ENCODE assay signal across 24 cellular contexts in the genomic region with DNA sequence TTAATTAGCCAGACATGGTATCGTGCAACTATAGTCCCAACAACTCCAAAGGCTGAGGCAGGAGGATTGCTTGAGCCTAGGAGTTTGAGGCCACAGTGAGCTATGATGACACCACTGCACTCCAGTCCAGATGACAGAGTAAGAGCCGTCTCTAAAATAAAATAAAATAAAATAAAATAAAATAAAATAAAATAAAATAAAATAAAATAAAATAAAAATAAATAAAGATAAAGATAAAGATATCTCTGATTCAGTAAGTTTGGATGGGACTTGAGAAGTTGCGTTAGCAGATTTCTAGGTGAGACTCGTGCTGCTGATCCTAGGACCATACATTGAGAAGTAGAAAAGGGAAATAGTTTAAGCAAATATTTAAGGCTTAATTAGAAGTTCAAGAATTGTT.
"Had no signal": no experiment of that assay in that cellular context is flagged by ENCODE, and none has a peak within 500 bp of the region (broad histone marks: within the 10 kb centered on the region; RNA-seq: fewer than 3 reads in every experiment).

No MANE protein-coding gene starts in this region.

- H3K27me3 Mint-ChIP-seq: stimulated activated naive CD8-positive, alpha-beta T cell treated with anti-CD3 and anti-CD28 coated beads, Interleukin-15, amount 100 ng/mL, for 72 hours; stimulated activated naive CD8-positive, alpha-beta T cell treated with anti-CD3 and anti-CD28 coated beads, Interleukin-15, Interleukin-2, amounts not matched to agents 100 ng/mL and 50 ng/mL, for 24 hours; type B pancreatic cell had no signal

- DNase-seq: stimulated activated CD4-positive, alpha-beta T cell treated with anti-CD3 and anti-CD28 coated beads, Interleukin-2, amount 100 ng/mL, for 48 hours; stimulated activated CD4-positive, alpha-beta T cell treated with anti-CD3 and anti-CD28 coated beads, Interleukin-4, amount 100 ng/mL, for 1 hour; stimulated activated CD4-positive, alpha-beta T cell treated with anti-CD3 and anti-CD28 coated beads, Interleukin-4, amount 100 ng/mL, for 24 hours; stimulated activated CD4-positive, alpha-beta T cell treated with anti-CD3 and anti-CD28 coated beads, Interleukin-4, amount 100 ng/mL, for 4 hours; stimulated activated CD8-positive, alpha-beta memory T cell treated with anti-CD3 and anti-CD28 coated beads, Interleukin-4, amount 100 ng/mL, for 48 hours; stimulated activated naive B cell treated with anti-CD40 and anti-IgM and Interleukin-4, amounts not matched to agents 10 μg/mL and 1 μg/mL and 100 μg/mL, for 72 hours; stimulated activated naive CD4-positive, alpha-beta T cell; stimulated activated naive CD4-positive, alpha-beta T cell treated with Interleukin-2 at 50 U/mL for 16 hours; stimulated activated naive CD8-positive, alpha-beta T cell treated with anti-CD3 and anti-CD28 coated beads, Interleukin-15, amount 100 ng/mL, for 72 hours; stimulated activated naive CD8-positive, alpha-beta T cell treated with anti-CD3 and anti-CD28 coated beads, Interleukin-15, Interleukin-2, amounts not matched to agents 100 U/mL and 50 U/mL, for 24 hours; stomach; substantia nigra; testis; thyroid gland; tibial artery; transverse colon; trophoblast cell; upper lobe of left lung; upper lobe of right lung; uterus had no signal

- ATAC-seq: stimulated activated effector memory CD8-positive, alpha-beta T cell treated with anti-CD3 and anti-CD28 coated beads, Interleukin-12 subunit alpha, Interleukin-12 subunit beta, amount 100 ng/mL, for 72 hours; stimulated activated memory B cell treated with anti-CD40 and anti-IgM and Interleukin-4, amounts not matched to agents 10 μg/mL and 1 μg/mL and 100 μg/mL, for 72 hours; stimulated activated naive B cell treated with anti-CD40 and anti-IgM and Interleukin-4, amounts not matched to agents 10 μg/mL and 1 μg/mL and 100 μg/mL, for 72 hours; stimulated activated naive CD8-positive, alpha-beta T cell treated with anti-CD3 and anti-CD28 coated beads, Interleukin-15, amount 100 ng/mL, for 72 hours; stimulated activated naive CD8-positive, alpha-beta T cell treated with anti-CD3 and anti-CD28 coated beads, Interleukin-15, Interleukin-2, amounts not matched to agents 100 U/mL and 50 U/mL, for 24 hours; upper lobe of right lung had no signal

- H3K9me3 Mint-ChIP-seq: stimulated activated memory B cell treated with anti-CD40 and anti-IgM and Interleukin-4, amounts not matched to agents 10 μg/mL and 1 μg/mL and 100 μg/mL, for 72 hours had no signal

- H3K36me3 Mint-ChIP-seq: stimulated activated effector memory CD8-positive, alpha-beta T cell treated with anti-CD3 and anti-CD28 coated beads, Interleukin-12 subunit alpha, Interleukin-12 subunit beta, amount 100 ng/mL, for 72 hours; stimulated activated memory B cell treated with anti-CD40 and anti-IgM and Interleukin-4, amounts not matched to agents 10 μg/mL and 1 μg/mL and 100 μg/mL, for 72 hours; stimulated activated naive B cell treated with anti-CD40 and anti-IgM and Interleukin-4, amounts not matched to agents 10 μg/mL and 1 μg/mL and 100 μg/mL, for 72 hours; type B pancreatic cell had no signal

- H3K4me1 Mint-ChIP-seq: stimulated activated effector memory CD8-positive, alpha-beta T cell treated with anti-CD3 and anti-CD28 coated beads, Interleukin-12 subunit alpha, Interleukin-12 subunit beta, amount 100 ng/mL, for 72 hours; stimulated activated memory B cell treated with anti-CD40 and anti-IgM and Interleukin-4, amounts not matched to agents 10 μg/mL and 1 μg/mL and 100 μg/mL, for 72 hours; stimulated activated naive B cell treated with anti-CD40 and anti-IgM and Interleukin-4, amounts not matched to agents 10 μg/mL and 1 μg/mL and 100 μg/mL, for 72 hours; stimulated activated naive CD8-positive, alpha-beta T cell treated with anti-CD3 and anti-CD28 coated beads, Interleukin-15, amount 100 ng/mL, for 72 hours had no signal

- H3K27ac Mint-ChIP-seq: stimulated activated effector memory CD8-positive, alpha-beta T cell treated with anti-CD3 and anti-CD28 coated beads, Interleukin-12 subunit alpha, Interleukin-12 subunit beta, amount 100 ng/mL, for 72 hours; stimulated activated memory B cell treated with anti-CD40 and anti-IgM and Interleukin-4, amounts not matched to agents 10 μg/mL and 1 μg/mL and 100 μg/mL, for 72 hours; stimulated activated naive B cell treated with anti-CD40 and anti-IgM and Interleukin-4, amounts not matched to agents 10 μg/mL and 1 μg/mL and 100 μg/mL, for 72 hours; stimulated activated naive CD8-positive, alpha-beta T cell treated with anti-CD3 and anti-CD28 coated beads, Interleukin-15, amount 100 ng/mL, for 72 hours; stimulated activated naive CD8-positive, alpha-beta T cell treated with anti-CD3 and anti-CD28 coated beads, Interleukin-15, Interleukin-2, amounts not matched to agents 100 ng/mL and 50 ng/mL, for 24 hours; type B pancreatic cell had no signal

- H3K4me3 Mint-ChIP-seq: stimulated activated effector memory CD8-positive, alpha-beta T cell treated with anti-CD3 and anti-CD28 coated beads, Interleukin-12 subunit alpha, Interleukin-12 subunit beta, amount 100 ng/mL, for 72 hours; stimulated activated memory B cell treated with anti-CD40 and anti-IgM and Interleukin-4, amounts not matched to agents 10 μg/mL and 1 μg/mL and 100 μg/mL, for 72 hours; stimulated activated naive B cell treated with anti-CD40 and anti-IgM and Interleukin-4, amounts not matched to agents 10 μg/mL and 1 μg/mL and 100 μg/mL, for 72 hours; stimulated activated naive CD8-positive, alpha-beta T cell treated with anti-CD3 and anti-CD28 coated beads, Interleukin-15, amount 100 ng/mL, for 72 hours; stimulated activated naive CD8-positive, alpha-beta T cell treated with anti-CD3 and anti-CD28 coated beads, Interleukin-15, Interleukin-2, amounts not matched to agents 100 ng/mL and 50 ng/mL, for 24 hours; type B pancreatic cell had no signal
